Comparison of ENCODE assay signal across 25 cellular contexts in genomic region chr4:41050840-41051775, GRCh38.
DNase-seq lines count a peak whose midpoint lies in the region; ATAC-seq, FAIRE-seq and TF ChIP-seq lines count a peak whose summit lies in the region.
"Had no signal": no experiment of that assay in that cellular context is flagged by ENCODE, and none has a peak within 500 bp of the region (broad histone marks: within the 10 kb centered on the region; RNA-seq: fewer than 3 reads in every experiment).

No MANE protein-coding gene starts in this region.

- H3K27ac ChIP-seq in liver (ENCODE audit: low read depth in 1 of 2, low read length in 2 of 2) (no peak overlapping the region), HepG2 (ENCODE audit: extremely low read length, insufficient read depth, low read length) (no peak overlapping the region), psoas muscle (peak overlapping the region; percentile 50), smooth muscle cell (ENCODE audit: low read depth) (no peak overlapping the region)
- H3K27ac ChIP-seq: cardiac muscle cell, neural progenitor cell had no signal

- no peaks in the 10 kb centered on the region for H3K9me3 ChIP-seq in liver (ENCODE audit: control insufficient read depth in 4 of 4, low read length in 3 of 4)
- H3K9me3 ChIP-seq in HepG2 (ENCODE audit: low read length) = no peaks in the 10 kb centered on the region; the same call in 1 of the 2 replicates
- no peaks in the 10 kb centered on the region for H3K9me3 ChIP-seq in psoas muscle
- peaks cover under 1% of the 10 kb centered on the region for H3K9me3 ChIP-seq in smooth muscle cell (replicated peaks; ENCODE audit: low read depth)

- FAIRE-seq in HepG2 (lab: Jason Lieb, UNC) = no peak
- FAIRE-seq: GM19239 had no signal

- TF ChIP-seq EP300 in HepG2 (IDR thresholded peaks at IDR 0.05; ENCODE audit: low read depth in 2 of 2, low read length in 2 of 2) (no peak), HepG2 (CRISPR knock-in tag; IDR thresholded peaks at IDR 0.05; ENCODE audit: borderline replicate concordance) (no peak)

- CTCF ChIA-PET in HepG2 (lab: Yijun Ruan, JAX; ENCODE audit: low intra/inter-chr PET ratio, low total read pairs) = no interaction called here
- CTCF ChIA-PET in activated CD8-positive, alpha-beta memory T cell treated with anti-CD3 and anti-CD28 coated beads, Interleukin-2, amount 10 ng/mL, durations not matched to agents 7 days and 5 days (lab: Charles Lee) = no interaction called here

- BruUV-seq in HepG2 (replicated peaks; lab: Mats Ljungman, UMichigan) = no TSS peak

- no peak overlapping the region for H3K9ac ChIP-seq in liver (ENCODE audit: low read depth in 1 of 2, low read length in 2 of 2)
- H3K9ac ChIP-seq in HepG2 (ENCODE audit: insufficient read depth, low read depth, low read length) = no peak overlapping the region
- no peak overlapping the region for H3K9ac ChIP-seq in smooth muscle cell (ENCODE audit: low read depth)
- H3K9ac ChIP-seq: neural progenitor cell had no signal

- no peaks in the 10 kb centered on the region for H4K20me1 ChIP-seq in HepG2 (ENCODE audit: insufficient read depth, low read length)
- no peaks in the 10 kb centered on the region for H4K20me1 ChIP-seq in smooth muscle cell (ENCODE audit: low read depth)

- H3K27ac Mint-ChIP-seq in activated CD8-positive, alpha-beta memory T cell treated with anti-CD3 and anti-CD28 coated beads, Interleukin-2, amount 10 ng/mL, durations not matched to agents 7 days and 5 days = no peak overlapping the region
- H3K27ac Mint-ChIP-seq: activated CD4-positive, alpha-beta memory T cell treated with anti-CD3 and anti-CD28 coated beads for 36 hours; activated naive CD8-positive, alpha-beta T cell treated with anti-CD3 and anti-CD28 coated beads, Interleukin-2, amount 10 ng/mL, durations not matched to agents 7 days and 5 days; B cell; neural progenitor cell had no signal

- in situ Hi-C loops in HepG2 (cut with HindIII; ENCODE audit: extremely low pct_ligation_motif_present, low pct_unique_long_range_greater_than_20kb) = no loop called here

- H3K4me3 Mint-ChIP-seq in activated CD8-positive, alpha-beta memory T cell treated with anti-CD3 and anti-CD28 coated beads, Interleukin-2, amount 10 ng/mL, durations not matched to agents 7 days and 5 days = no peak overlapping the region
- H3K4me3 Mint-ChIP-seq: activated CD4-positive, alpha-beta memory T cell treated with anti-CD3 and anti-CD28 coated beads for 36 hours; activated naive CD8-positive, alpha-beta T cell treated with anti-CD3 and anti-CD28 coated beads, Interleukin-2, amount 10 ng/mL, durations not matched to agents 7 days and 5 days; B cell; neural progenitor cell had no signal

- POLR2A ChIA-PET in HepG2 (lab: Yijun Ruan, JAX) = no interaction called here

- intact Hi-C loops in HepG2 (cut with micrococcal nuclease; ENCODE audit: unreplicated experiment) (no loop called here), left ventricle myocardium superior (cut with micrococcal nuclease) (no loop called here), psoas muscle (cut with DNase I) (no loop called here)

- H3K27me3 Mint-ChIP-seq in activated CD8-positive, alpha-beta memory T cell treated with anti-CD3 and anti-CD28 coated beads, Interleukin-2, amount 10 ng/mL, durations not matched to agents 7 days and 5 days = no peaks in the 10 kb centered on the region
- H3K27me3 Mint-ChIP-seq: activated naive CD8-positive, alpha-beta T cell treated with anti-CD3 and anti-CD28 coated beads, Interleukin-2, amount 10 ng/mL, durations not matched to agents 7 days and 5 days had no signal

- ATAC-seq in HepG2 = no peak
- ATAC-seq in left ventricle myocardium superior = peak; percentile 81
- ATAC-seq in psoas muscle = peak in 1 of 4 donors; percentile 41
- no peak for ATAC-seq in activated CD8-positive, alpha-beta memory T cell treated with anti-CD3 and anti-CD28 coated beads, Interleukin-2, amount 10 ng/mL, durations not matched to agents 7 days and 5 days

- TF ChIP-seq POLR2A in HepG2 (IDR thresholded peaks at IDR 0.05; ENCODE audit: insufficient read depth in 1 of 2, low read depth in 2 of 2, low read length in 2 of 2) = no peak

- H3K36me3 ChIP-seq in liver (ENCODE audit: control insufficient read depth in 4 of 4, insufficient read depth in 3 of 4, low read depth in 1 of 4, low read length in 3 of 4) = no peaks in the 10 kb centered on the region
- no peaks in the 10 kb centered on the region for H3K36me3 ChIP-seq in HepG2 (replicated peaks in 1 of 2; ENCODE audit: control insufficient read depth in 1 of 2, insufficient read depth in 2 of 2, low read length in 2 of 2)
- H3K36me3 ChIP-seq in psoas muscle (ENCODE audit: insufficient read depth in 1 of 2, low read depth in 1 of 2) = peaks cover 0 to 2% of the 10 kb centered on the region in 2 donors
- no peaks in the 10 kb centered on the region for H3K36me3 ChIP-seq in smooth muscle cell (ENCODE audit: low read depth)
- H3K36me3 ChIP-seq: cardiac muscle cell, neural progenitor cell had no signal

- H3K4me2 ChIP-seq in HepG2 (ENCODE audit: low read depth, low read length) (no peak overlapping the region), smooth muscle cell (no peak overlapping the region)
- H3K4me2 ChIP-seq: neural progenitor cell had no signal

- TF ChIP-seq CTCF in liver (IDR thresholded peaks at IDR 0.05; ENCODE audit: low read depth, low read length, missing input control) = no peak
- TF ChIP-seq CTCF in HepG2 (CRISPR knock-in tag; IDR thresholded peaks at IDR 0.05) = no peak
- TF ChIP-seq CTCF in psoas muscle (IDR thresholded peaks at IDR 0.05) = no peak
- TF ChIP-seq CTCF in smooth muscle cell (IDR thresholded peaks at IDR 0.05; ENCODE audit: borderline replicate concordance, insufficient read depth, poor library complexity, severe bottlenecking) = no peak

- H3K4me3 ChIP-seq in liver (ENCODE audit: low read depth in 1 of 3, low read length in 3 of 3) = no peak overlapping the region
- H3K4me3 ChIP-seq in HepG2 (replicated peaks in 1 of 3; ENCODE audit: insufficient read depth in 1 of 3, low read depth in 2 of 3, low read length in 3 of 3) = no peak overlapping the region
- H3K4me3 ChIP-seq in psoas muscle = no peak overlapping the region
- H3K4me3 ChIP-seq in smooth muscle cell = no peak overlapping the region
- H3K4me3 ChIP-seq: cardiac muscle cell, neural progenitor cell had no signal

- H3K36me3 Mint-ChIP-seq in activated CD8-positive, alpha-beta memory T cell treated with anti-CD3 and anti-CD28 coated beads, Interleukin-2, amount 10 ng/mL, durations not matched to agents 7 days and 5 days = no peaks in the 10 kb centered on the region
- H3K36me3 Mint-ChIP-seq: activated CD4-positive, alpha-beta memory T cell treated with anti-CD3 and anti-CD28 coated beads for 36 hours; activated naive CD8-positive, alpha-beta T cell treated with anti-CD3 and anti-CD28 coated beads, Interleukin-2, amount 10 ng/mL, durations not matched to agents 7 days and 5 days; neural progenitor cell had no signal

- no peaks in the 10 kb centered on the region for H3K9me3 Mint-ChIP-seq in activated CD8-positive, alpha-beta memory T cell treated with anti-CD3 and anti-CD28 coated beads, Interleukin-2, amount 10 ng/mL, durations not matched to agents 7 days and 5 days (ENCODE audit: low read depth)
- H3K9me3 Mint-ChIP-seq: activated CD4-positive, alpha-beta memory T cell treated with anti-CD3 and anti-CD28 coated beads for 36 hours; activated naive CD8-positive, alpha-beta T cell treated with anti-CD3 and anti-CD28 coated beads, Interleukin-2, amount 10 ng/mL, durations not matched to agents 7 days and 5 days; neural progenitor cell had no signal

- no peaks in the 10 kb centered on the region for H3F3A ChIP-seq in smooth muscle cell (ENCODE audit: low read depth)

- 87% methylated on average over 11 of the region's 11 CpGs for WGBS in liver
- 98% methylated on average over 11 of the region's 11 CpGs for WGBS in HepG2 (ENCODE audit: low lambda C conversion rate)
- WGBS in psoas muscle, 3 donors = 59 to 61% (median 59%) methylated on average over 11 of the region's 11 CpGs
- WGBS in smooth muscle cell (ENCODE audit: low lambda C conversion rate) = 94% methylated on average over 11 of the region's 11 CpGs

- peak in 1 of 2 donors; percentile 13 for TF ChIP-seq RAD21 in liver (IDR thresholded peaks at IDR 0.05)
- no peak for TF ChIP-seq RAD21 in HepG2 (CRISPR knock-in tag; IDR thresholded peaks at IDR 0.05)

- H3K4me1 ChIP-seq in liver (ENCODE audit: control insufficient read depth in 4 of 4, insufficient read depth in 4 of 4, low read length in 3 of 4) (no peaks in the 10 kb centered on the region), HepG2 (ENCODE audit: insufficient read depth, low read length) (no peaks in the 10 kb centered on the region), psoas muscle (peaks cover 4% of the 10 kb centered on the region), smooth muscle cell (ENCODE audit: low read depth) (no peaks in the 10 kb centered on the region)
- H3K4me1 ChIP-seq: neural progenitor cell had no signal

- H3K4me1 Mint-ChIP-seq in activated CD8-positive, alpha-beta memory T cell treated with anti-CD3 and anti-CD28 coated beads, Interleukin-2, amount 10 ng/mL, durations not matched to agents 7 days and 5 days = no peaks in the 10 kb centered on the region
- H3K4me1 Mint-ChIP-seq: activated naive CD8-positive, alpha-beta T cell treated with anti-CD3 and anti-CD28 coated beads, Interleukin-2, amount 10 ng/mL, durations not matched to agents 7 days and 5 days; B cell; neural progenitor cell had no signal

- H2AFZ ChIP-seq in HepG2 (ENCODE audit: low read length) (no peak overlapping the region), smooth muscle cell (ENCODE audit: low read depth) (no peak overlapping the region)
- H2AFZ ChIP-seq: neural progenitor cell had no signal

- DNase-seq in HepG2 (ENCODE audit: low spot score) (no peak), left ventricle myocardium superior (no peak), psoas muscle (no peak), NCI-H146 treated with DMSO at 0.1 percent for 48 hours (lab: John Stamatoyannopoulos, UW; ENCODE audit: unreplicated experiment) (no peak), smooth muscle cell (lab: John Stamatoyannopoulos, UW; ENCODE audit: unreplicated experiment) (no peak)
- DNase-seq in activated CD8-positive, alpha-beta memory T cell treated with anti-CD3 and anti-CD28 coated beads, Interleukin-2, amount 10 ng/mL, durations not matched to agents 7 days and 5 days = no peak
- DNase-seq in activated effector memory CD4-positive, alpha-beta T cell treated with Interleukin-2 at 50 U/mL for 16 hours = no peak
- DNase-seq: 8988T; activated CD4-positive, alpha-beta memory T cell treated with anti-CD3 and anti-CD28 coated beads for 36 hours; activated naive CD8-positive, alpha-beta T cell treated with anti-CD3 and anti-CD28 coated beads, Interleukin-2, amount 10 ng/mL, durations not matched to agents 7 days and 5 days; activated T-cell treated with anti-CD3 and anti-CD28 coated beads, Interleukin-2, amount 50 U/mL, for 48 hours; Calu3; effector CD8-positive, alpha-beta T cell; head of caudate nucleus; islet precursor cell; midbrain; NCI-H2081; NCI-H524 treated with DMSO at 0.1 percent for 48 hours; retina; stimulated activated CD4-positive, alpha-beta T cell treated with anti-CD3 and anti-CD28 coated beads, Interleukin-1b, Interleukin-23, amount 100 ng/mL, for 48 hours had no signal

- H3K79me2 ChIP-seq in HepG2 (ENCODE audit: insufficient read depth, low read length) (no peaks in the 10 kb centered on the region), smooth muscle cell (ENCODE audit: low read depth) (peaks cover 13% of the 10 kb centered on the region)

- H3K27me3 ChIP-seq in liver (ENCODE audit: control insufficient read depth in 4 of 4, insufficient read depth in 4 of 4, low read length in 3 of 4) = no peaks in the 10 kb centered on the region
- no peaks in the 10 kb centered on the region for H3K27me3 ChIP-seq in HepG2 (ENCODE audit: control insufficient read depth in 1 of 2, insufficient read depth in 2 of 2, low read length in 2 of 2)
- no peaks in the 10 kb centered on the region for H3K27me3 ChIP-seq in psoas muscle (ENCODE audit: insufficient read depth in 3 of 3, low read length in 2 of 3)
- H3K27me3 ChIP-seq in smooth muscle cell (ENCODE audit: low read depth) = no peaks in the 10 kb centered on the region
- H3K27me3 ChIP-seq: cardiac muscle cell, neural progenitor cell had no signal
